ENCODE assay signal across 8 cellular contexts in genomic region chr20:44080646-44081267, GRCh38.
A peak's percentile ranks its signal among the peaks of the same experiment; 100 is the strongest.
DNase-seq lines count a peak whose midpoint lies in the region; ATAC-seq, FAIRE-seq and TF ChIP-seq lines count a peak whose summit lies in the region.

No MANE protein-coding gene starts in this region.

- no peak overlapping the region for H3K27ac Mint-ChIP-seq in activated CD8-positive, alpha-beta T cell treated with anti-CD3 and anti-CD28 coated beads for 36 hours

- H3K4ac ChIP-seq in H1 (replicated peaks; ENCODE audit: insufficient read length, low read depth, low read length) = no peak overlapping the region

- no peak overlapping the region for H3K4me3 ChIP-seq in H1 (ENCODE audit: extremely low read depth in 1 of 4, insufficient read depth in 2 of 4, low read depth in 3 of 4, low read length in 4 of 4)

- no peaks in the 10 kb centered on the region for H4K20me1 ChIP-seq in H1 (replicated peaks in 1 of 2; ENCODE audit: control insufficient read depth in 1 of 2, insufficient read depth in 2 of 2, low read length in 2 of 2)

- no peak for FAIRE-seq in H1 (lab: Jason Lieb, UNC)

- no peak overlapping the region for H4K8ac ChIP-seq in H1 (ENCODE audit: extremely low read depth, insufficient read depth, low read length)

- no peaks in the 10 kb centered on the region for H3K27me3 Mint-ChIP-seq in activated CD8-positive, alpha-beta T cell treated with anti-CD3 and anti-CD28 coated beads for 36 hours

- H3K9me3 ChIP-seq in H1 (ENCODE audit: insufficient read depth in 2 of 2, low read depth in 1 of 2, low read length in 1 of 2) = no peaks in the 10 kb centered on the region

- H2AK5ac ChIP-seq in H1 (ENCODE audit: low read depth, low read length) = no peak overlapping the region

- no peaks in the 10 kb centered on the region for H3K4me1 ChIP-seq in H1 (replicated peaks in 1 of 4; ENCODE audit: control insufficient read depth in 3 of 4, insufficient read depth in 4 of 4, low read length in 3 of 4)

- H3K79me2 ChIP-seq in H1 (ENCODE audit: control insufficient read depth in 1 of 2, insufficient read depth in 2 of 2, low read length in 2 of 2) = no peaks in the 10 kb centered on the region

- H3K27me3 ChIP-seq in H1 (replicated peaks in 1 of 4; ENCODE audit: control insufficient read depth in 3 of 4, extremely low read depth in 1 of 4, insufficient read depth in 3 of 4, low read length in 3 of 4) = no peaks in the 10 kb centered on the region

- no peak overlapping the region for H3K4me2 ChIP-seq in H1 (ENCODE audit: insufficient read depth in 1 of 2, low read depth in 2 of 2, low read length in 2 of 2)

- H2BK12ac ChIP-seq in H1 (ENCODE audit: low read depth, low read length) = no peak overlapping the region

- peak; percentile 98 for TF ChIP-seq CTCF in activated CD8-positive, alpha-beta T cell treated with anti-CD3 and anti-CD28 coated beads for 36 hours (IDR thresholded peaks at IDR 0.05)
- TF ChIP-seq CTCF in H1 (IDR thresholded peaks at IDR 0.05; ENCODE audit: control extremely low read depth in 1 of 3, insufficient read depth in 1 of 3, low read depth in 1 of 3, low read length in 3 of 3) = peak; percentile 78 to 98 (median 92)

- no peaks in the 10 kb centered on the region for H3K79me1 ChIP-seq in H1 (ENCODE audit: low read depth, low read length)

- H3K56ac ChIP-seq in H1 (replicated peaks; ENCODE audit: insufficient read length, low read depth, low read length) = no peak overlapping the region

- H3K23ac ChIP-seq in H1 (ENCODE audit: insufficient read length) = no peak overlapping the region

- no peak overlapping the region for H3K9ac ChIP-seq in H1 (replicated peaks in 1 of 4; ENCODE audit: extremely low read depth in 1 of 4, low read depth in 3 of 4, low read length in 3 of 4)

- H2BK5ac ChIP-seq in H1 (ENCODE audit: low read depth, low read length) = no peak overlapping the region

- no peaks in the 10 kb centered on the region for H3K23me2 ChIP-seq in H1 (ENCODE audit: low read depth, low read length)

- H3K18ac ChIP-seq in H1 (ENCODE audit: extremely low read depth, low read length) = no peak overlapping the region

- no peak overlapping the region for H3K14ac ChIP-seq in H1 (ENCODE audit: insufficient read length)

- TF ChIP-seq EP300 in H1 (IDR thresholded peaks at IDR 0.05; ENCODE audit: borderline replicate concordance in 1 of 2, low read depth in 2 of 2, low read length in 2 of 2) = no peak

- POLR2A ChIA-PET in activated CD8-positive, alpha-beta T cell treated with anti-CD3 and anti-CD28 coated beads for 36 hours (lab: Charles Lee) = interaction anchor here (0.6 to 0.8 kb wide), 2 partner anchors 9 to 352 kb away, joined by 3 read pairs; no protein-coding TSS in a partner anchor
- POLR2A ChIA-PET in H1 (lab: Charles Lee; ENCODE audit: partially characterized antibody) = interaction anchor here (1.1 kb wide), 1 partner anchor 370 kb away, joined by 3 read pairs; no protein-coding TSS in a partner anchor

- H3K36me3 Mint-ChIP-seq in activated CD8-positive, alpha-beta T cell treated with anti-CD3 and anti-CD28 coated beads for 36 hours (ENCODE audit: low read depth) = no peaks in the 10 kb centered on the region

- H3K9me3 Mint-ChIP-seq in activated CD8-positive, alpha-beta T cell treated with anti-CD3 and anti-CD28 coated beads for 36 hours = no peaks in the 10 kb centered on the region

- no peak for TF ChIP-seq POLR2A in H1 (IDR thresholded peaks at IDR 0.05; ENCODE audit: control extremely low read depth in 1 of 2, low read depth in 2 of 2, low read length in 2 of 2)

- DNase-seq in 8988T (peak; percentile 58), NCI-H748 treated with DMSO at 0.1 percent for 48 hours (lab: John Stamatoyannopoulos, UW) (peak; percentile 64), H1 (ENCODE audit: low read depth in 1 of 2, low spot score in 2 of 2) (peak; percentile 25 to 78), midbrain (lab: John Stamatoyannopoulos, UW) (peak; percentile 86)
- DNase-seq in activated CD8-positive, alpha-beta T cell treated with anti-CD3 and anti-CD28 coated beads for 36 hours = peak; percentile 84
- peak; percentile 57 to 66 for DNase-seq in stimulated activated CD8-positive, alpha-beta memory T cell treated with anti-CD3 and anti-CD28 coated beads, Interleukin-4, amount 100 ng/mL, for 4 hours (ENCODE audit: low read depth in 2 of 2, low spot score in 1 of 2)

- no peak overlapping the region for H4K5ac ChIP-seq in H1 (ENCODE audit: insufficient read length, low read depth, low read length)

- H4K91ac ChIP-seq in H1 (replicated peaks; ENCODE audit: insufficient read length, low read length) = no peak overlapping the region

- H2BK20ac ChIP-seq in H1 (ENCODE audit: low read length) = no peak overlapping the region

- 51% methylated on average over 8 of the region's 8 CpGs; no CpG with 5 or more reads in 1 of the 2 experiments for WGBS in H1 (ENCODE audit: extremely low coverage in 1 of 2, insufficient coverage in 1 of 2, insufficient read length in 1 of 2, insufficient replicate concordance in 2 of 2, low coverage in 1 of 2, low lambda C conversion rate in 2 of 2, missing lambda C conversion rate in 1 of 2), 2 experiments

- H3K4me3 Mint-ChIP-seq in activated CD8-positive, alpha-beta T cell treated with anti-CD3 and anti-CD28 coated beads for 36 hours = no peak overlapping the region

- ATAC-seq in GM18502 (IDR thresholded peaks at IDR 0.05; ENCODE audit: poor library complexity, unreplicated experiment) (peak; percentile 75), HG03442 (IDR thresholded peaks at IDR 0.05; ENCODE audit: unreplicated experiment) (peak; percentile 69)
- ATAC-seq in activated CD8-positive, alpha-beta T cell treated with anti-CD3 and anti-CD28 coated beads for 36 hours = peak; percentile 98

- H3K4me1 Mint-ChIP-seq in activated CD8-positive, alpha-beta T cell treated with anti-CD3 and anti-CD28 coated beads for 36 hours (ENCODE audit: low read depth) = peaks cover 6% of the 10 kb centered on the region

- TF ChIP-seq RAD21 in H1 (IDR thresholded peaks at IDR 0.05 in 1 of 2, conservative IDR thresholded peaks at IDR 0.05 in 1 of 2; ENCODE audit: low read depth in 2 of 2, low read length in 2 of 2) = peak; percentile 98 to 99

- H2BK120ac ChIP-seq in H1 (replicated peaks; ENCODE audit: low read depth, low read length) = no peak overlapping the region

- no peak overlapping the region for H3K27ac ChIP-seq in H1 (ENCODE audit: low read depth, low read length)

- intact Hi-C loops in activated CD8-positive, alpha-beta T cell treated with anti-CD3 and anti-CD28 coated beads for 36 hours (cut with micrococcal nuclease) = loop anchor here (1.0 to 10.0 kb wide), 4 partner anchors 23 to 626 kb away; partner anchors contain the start of gene SRSF6

- H3K36me3 ChIP-seq in H1 (ENCODE audit: control insufficient read depth in 2 of 4, insufficient read depth in 4 of 4, low read length in 3 of 4) = no peaks in the 10 kb centered on the region

- H2BK15ac ChIP-seq in H1 (ENCODE audit: low read length) = 0 out of 2 replicates have a peak overlapping the region, but pooled peaks have one; percentile 23

- H2AFZ ChIP-seq in H1 (ENCODE audit: low read length) = 0 out of 2 replicates have a peak overlapping the region, but pooled peaks have one; percentile 63

- CTCF ChIA-PET in activated CD8-positive, alpha-beta T cell treated with anti-CD3 and anti-CD28 coated beads for 36 hours (lab: Charles Lee) = interaction anchor here (0.6 to 6.1 kb wide), 37 partner anchors 8 to 632 kb away, joined by 3 to 60 read pairs (median 4); no protein-coding TSS in a partner anchor
- CTCF ChIA-PET in H1 (lab: Charles Lee; ENCODE audit: partially characterized antibody) = interaction anchor here (0.6 to 8.1 kb wide), 31 partner anchors 9 to 626 kb away, joined by 3 to 98 read pairs (median 3); no protein-coding TSS in a partner anchor

TF ChIP-seq in H1, 55 proteins besides CTCF, POLR2A, EP300 and RAD21:
- TF ChIP-seq CREB1 (IDR thresholded peaks at IDR 0.05) = no peak
- TF ChIP-seq CBX5 (IDR thresholded peaks at IDR 0.05; ENCODE audit: low read depth, low read length) = no peak
- TF ChIP-seq SP4 (IDR thresholded peaks at IDR 0.05; ENCODE audit: low read length) = no peak
